31 cellular contexts compared by ENCODE assay signal in the genomic region with DNA sequence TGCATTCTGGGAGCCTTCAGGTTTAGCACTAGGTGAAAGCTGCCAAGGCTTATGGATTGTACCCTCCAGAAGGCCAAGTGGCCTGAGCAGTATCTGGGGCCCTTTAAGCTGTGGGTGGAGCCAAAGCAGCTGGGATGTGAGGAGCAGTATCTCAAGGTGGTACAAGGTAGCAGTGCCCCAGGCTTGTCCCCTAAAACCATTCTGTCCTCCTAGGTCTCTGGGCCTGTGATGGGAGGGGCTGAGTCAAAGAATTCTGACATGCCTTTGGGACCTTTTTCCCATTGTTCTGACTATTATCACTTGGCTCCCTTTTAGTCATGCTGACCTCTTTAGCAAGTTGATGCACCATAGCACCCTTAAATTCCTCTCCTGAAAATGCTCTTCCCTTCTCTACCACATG.
DNase-seq lines count a peak whose midpoint lies in the region; ATAC-seq, FAIRE-seq and TF ChIP-seq lines count a peak whose summit lies in the region.
"Had no signal": no experiment of that assay in that cellular context is flagged by ENCODE, and none has a peak within 500 bp of the region (broad histone marks: within the 10 kb centered on the region; RNA-seq: fewer than 3 reads in every experiment).

No MANE protein-coding gene starts in this region.

- no peak for TF ChIP-seq EP300 in K562 (IDR thresholded peaks at IDR 0.05; ENCODE audit: low read length)

- H3K4me1 ChIP-seq in HEK293 (ENCODE audit: control insufficient read depth, insufficient read depth, low read length) = no peaks in the 10 kb centered on the region
- no peaks in the 10 kb centered on the region for H3K4me1 ChIP-seq in K562 (replicated peaks in 1 of 2; ENCODE audit: control insufficient read depth in 2 of 2, insufficient read depth in 2 of 2, low read length in 2 of 2)
- H3K4me1 ChIP-seq: A549; BE2C; BLaER1; BLaER1 treated with 17β-estradiol and CSF1 and Interleukin-3, amounts not matched to agents 10 nM and 100 nM; Caco-2 had no signal

- DNase-seq in K562 (ENCODE audit: extremely low read depth in 1 of 4, low spot score in 3 of 4) = no peak
- DNase-seq in AG20443 (ENCODE audit: low spot score) = no peak
- DNase-seq: 8988T; ACHN; AML-193; BE2C; C1 segment of cervical spinal cord; Caco-2; Calu3; CD4-positive, alpha-beta memory T cell; CD4-positive, alpha-beta T cell; CD4-positive, CD25-positive, alpha-beta regulatory T cell; CD8-positive, alpha-beta memory T cell; CD8-positive, alpha-beta T cell; COR-L47; DMS 273 treated with DMSO at 0.1 percent for 48 hours; DMS153; DMS53; DMS79; DMS79 treated with DMSO at 0.1 percent for 48 hours; DND-41; EL had no signal

- H3K9me3 ChIP-seq in HEK293 (ENCODE audit: control insufficient read depth, insufficient read depth, low read depth, low read length) = no peaks in the 10 kb centered on the region
- no peaks in the 10 kb centered on the region for H3K9me3 ChIP-seq in K562 (replicated peaks; ENCODE audit: control insufficient read depth, insufficient read depth, low read depth, low read length)
- H3K9me3 ChIP-seq: A549, BE2C, Caco-2 had no signal

- no peak overlapping the region for H3K9ac ChIP-seq in K562 (ENCODE audit: insufficient read depth in 1 of 2, low read depth in 2 of 2, low read length in 2 of 2)
- H3K9ac ChIP-seq: BLaER1; BLaER1 treated with 17β-estradiol and CSF1 and Interleukin-3, amounts not matched to agents 10 nM and 100 nM had no signal

- H3K4me2 ChIP-seq in K562 (ENCODE audit: insufficient read depth, low read length) = no peak overlapping the region
- H3K4me2 ChIP-seq: A549; BLaER1; BLaER1 treated with 17β-estradiol and CSF1 and Interleukin-3, amounts not matched to agents 10 nM and 100 nM had no signal

- H3K27ac ChIP-seq in HEK293 (ENCODE audit: extremely low read depth, low read depth, low read length) (no peak overlapping the region), K562 (ENCODE audit: extremely low read depth, low read depth, low read length) (no peak overlapping the region)
- H3K27ac ChIP-seq: 22Rv1; A549; BLaER1; BLaER1 treated with 17β-estradiol and CSF1 and Interleukin-3, amounts not matched to agents 10 nM and 100 nM; C4-2B had no signal

- no peak for TF ChIP-seq CTCF in HEK293 (tag by site-specific recombination; IDR thresholded peaks at IDR 0.05)
- TF ChIP-seq CTCF in K562 (IDR thresholded peaks at IDR 0.05 in 2 of 3, conservative IDR thresholded peaks at IDR 0.05 in 1 of 3; ENCODE audit: insufficient read depth in 2 of 3, low read depth in 1 of 3, low read length in 3 of 3) = no peak

- H3K4me3 ChIP-seq in HEK293 (ENCODE audit: low read depth, low read length) (no peak overlapping the region), K562 (no peak overlapping the region)
- H3K4me3 ChIP-seq: A549; BLaER1; BLaER1 treated with 17β-estradiol and CSF1 and Interleukin-3, amounts not matched to agents 10 nM and 100 nM had no signal

- TF ChIP-seq POLR2A in K562 (conservative IDR thresholded peaks at IDR 0.05) = no peak

- H3K79me2 ChIP-seq in K562 (ENCODE audit: control insufficient read depth, insufficient read depth, low read length) = no peaks in the 10 kb centered on the region

- H2AFZ ChIP-seq in K562 (ENCODE audit: low read depth, low read length) = no peak overlapping the region

- no peaks in the 10 kb centered on the region for H4K20me1 ChIP-seq in K562 (replicated peaks; ENCODE audit: control insufficient read depth, insufficient read depth, low read length)
- H4K20me1 ChIP-seq: BLaER1; BLaER1 treated with 17β-estradiol and CSF1 and Interleukin-3, amounts not matched to agents 10 nM and 100 nM had no signal

- ATAC-seq in K562 = no peak
- ATAC-seq in HG02973 (IDR thresholded peaks at IDR 0.05; ENCODE audit: unreplicated experiment) = no peak
- ATAC-seq: A549; CD8-positive, alpha-beta T cell had no signal

- no peak for FAIRE-seq in K562 (lab: Jason Lieb, UNC)
- FAIRE-seq: A204.1, A549, D721Med had no signal

- H3K9me1 ChIP-seq in K562 (ENCODE audit: control insufficient read depth, insufficient read depth, low read length) = no peaks in the 10 kb centered on the region

- no TSS peak for BruUV-seq in K562 (replicated peaks; lab: Mats Ljungman, UMichigan)

- CTCF ChIA-PET in HEK293 (lab: Yijun Ruan, JAX) = no interaction called here
- CTCF ChIA-PET in K562 (lab: Yijun Ruan, JAX; ENCODE audit: low intra/inter-chr PET ratio) = no interaction called here

- no peaks in the 10 kb centered on the region for H3K27me3 ChIP-seq in K562 (ENCODE audit: control insufficient read depth in 2 of 2, insufficient read depth in 2 of 2, low read length in 2 of 2)
- H3K27me3 ChIP-seq: BE2C; BLaER1; BLaER1 treated with 17β-estradiol and CSF1 and Interleukin-3, amounts not matched to agents 10 nM and 100 nM had no signal

- TF ChIP-seq RAD21 in K562 (CRISPR knock-in tag; conservative IDR thresholded peaks at IDR 0.05 in 1 of 2, IDR thresholded peaks at IDR 0.05 in 1 of 2) = no peak

- no peaks in the 10 kb centered on the region for H3K36me3 ChIP-seq in HEK293 (ENCODE audit: control insufficient read depth in 2 of 2, insufficient read depth in 1 of 2, low read length in 2 of 2)
- H3K36me3 ChIP-seq in K562 (ENCODE audit: control insufficient read depth, insufficient read depth, low read length) = no peaks in the 10 kb centered on the region
- H3K36me3 ChIP-seq: BE2C; BLaER1; BLaER1 treated with 17β-estradiol and CSF1 and Interleukin-3, amounts not matched to agents 10 nM and 100 nM had no signal

- POLR2A ChIA-PET in HEK293 (lab: Yijun Ruan, JAX) (no interaction called here), K562 (lab: Yijun Ruan, JAX) (no interaction called here)

- in situ Hi-C loops in K562 (cut with MboI) = no loop called here

- intact Hi-C loops in K562 (cut with micrococcal nuclease) = no loop called here

TF ChIP-seq in HEK293, 187 proteins besides CTCF, POLR2A, EP300 and RAD21:
- TF ChIP-seq ZNF585B (tag by site-specific recombination; IDR thresholded peaks at IDR 0.05) (peak; percentile 90), ZBTB17 (tag by site-specific recombination; IDR thresholded peaks at IDR 0.05) (no peak), SETDB1 (IDR thresholded peaks at IDR 0.05; ENCODE audit: insufficient read length, low read length) (peak; percentile 59), TRIM28 (IDR thresholded peaks at IDR 0.05; ENCODE audit: borderline replicate concordance, low read length) (peak; percentile 61; the same call in 1 of the 2 replicates), ZNF16 (tag by site-specific recombination; IDR thresholded peaks at IDR 0.05; ENCODE audit: low read depth) (no peak), ZNF155 (tag by site-specific recombination; IDR thresholded peaks at IDR 0.05) (no peak)

TF ChIP-seq in K562, 482 proteins besides CTCF, POLR2A, EP300 and RAD21:
- TF ChIP-seq NR3C1 (CRISPR knock-in tag; IDR thresholded peaks at IDR 0.05) (no peak), MCM7 (IDR thresholded peaks at IDR 0.05) (no peak), ZFP36 (IDR thresholded peaks at IDR 0.05; ENCODE audit: low read depth, low read length, partially characterized antibody) (peak; percentile 38), SRSF7 (optimal IDR thresholded peaks at IDR 0.05; ENCODE audit: low read depth, low read length) (no peak), ZNF263 (CRISPR knock-in tag; IDR thresholded peaks at IDR 0.05; ENCODE audit: borderline replicate concordance) (no peak)
